In the genomic region with DNA sequence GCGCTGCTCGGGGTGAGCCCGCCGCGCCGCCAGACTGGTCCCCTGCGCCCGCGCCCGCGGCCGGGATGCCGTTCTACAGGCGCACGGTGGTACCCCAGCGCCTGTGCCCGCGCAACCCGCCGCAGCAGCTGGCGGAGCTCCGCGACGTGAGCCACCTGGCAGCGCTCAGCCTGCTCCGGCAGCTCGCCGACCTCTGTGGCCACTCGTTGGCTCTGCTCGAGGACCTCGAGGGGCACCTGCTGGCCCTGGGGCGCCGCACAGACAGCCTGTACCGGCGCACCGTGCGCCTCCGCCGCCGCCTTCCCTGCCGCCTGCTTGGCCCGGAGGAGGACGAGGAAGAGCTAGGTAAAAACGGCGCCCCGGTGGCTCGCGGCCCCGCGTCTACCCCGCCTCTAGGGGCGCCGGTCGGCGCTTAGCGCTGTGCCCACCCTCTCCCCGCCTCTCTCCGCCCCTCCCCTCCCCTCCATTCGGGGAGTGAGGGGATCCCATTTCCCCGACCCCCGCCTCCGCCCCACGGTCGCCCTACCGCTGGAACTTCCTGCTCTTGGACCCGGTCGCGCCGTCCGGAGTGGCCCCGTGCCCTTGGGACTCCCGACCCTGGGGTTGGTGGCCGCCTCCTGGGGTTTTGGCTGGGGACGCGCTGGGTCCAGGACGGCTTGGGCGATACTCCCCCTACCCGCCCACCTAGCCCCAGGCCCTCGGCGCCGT, we compare ENCODE assay signal across 8 cellular contexts. TPM values are rescaled to one million over a fixed set of nuclear protein-coding genes. Genes with fewer than 3 reads are reported as not detected.
A peak's percentile ranks its signal among the peaks of the same experiment; 100 is the strongest.
DNase-seq lines count a peak whose midpoint lies in the region; ATAC-seq, FAIRE-seq and TF ChIP-seq lines count a peak whose summit lies in the region.

No MANE protein-coding gene starts in this region.

- H3T11ph ChIP-seq in H9 (ENCODE audit: low read length) = no peak overlapping the region

- H3K79me1 ChIP-seq in H9 (ENCODE audit: insufficient read depth, low read depth, low read length, poor library complexity, severe bottlenecking) = peaks cover 2% of the 10 kb centered on the region

- intact Hi-C loops in thyroid gland (cut with DNase I) = no loop called here

- no peak overlapping the region for H3K27ac ChIP-seq in H9 (ENCODE audit: insufficient read length, low read depth, low read length)
- H3K27ac ChIP-seq in muscle layer of colon (ENCODE audit: low read depth, low read length) = peak overlapping the region; percentile 23
- peak overlapping the region in 2 of 3 donors; percentile 36 to 71 for H3K27ac ChIP-seq in thyroid gland

- peak; percentile 73 for ATAC-seq in WTC11

- no peak overlapping the region for H2AK5ac ChIP-seq in H9 (ENCODE audit: insufficient read length, low read length)

- peaks cover 68 to 72% of the 10 kb centered on the region in 2 experiments for H3K9me3 Mint-ChIP-seq in H9
- H3K9me3 Mint-ChIP-seq in WTC11 = no peaks in the 10 kb centered on the region

- H3K27me3 Mint-ChIP-seq in H9 (ENCODE audit: low read depth) = peaks cover 16% of the 10 kb centered on the region
- no peaks in the 10 kb centered on the region for H3K27me3 Mint-ChIP-seq in WTC11 (ENCODE audit: low read depth)

- H3K4me1 ChIP-seq in H9 (ENCODE audit: insufficient read depth, low read length) = peaks cover under 1% of the 10 kb centered on the region
- H3K4me1 ChIP-seq in muscle layer of colon (ENCODE audit: insufficient read depth, low read length) = no peaks in the 10 kb centered on the region
- H3K4me1 ChIP-seq in thyroid gland = no peaks in the 10 kb centered on the region

- WGBS in H9 (ENCODE audit: extremely low coverage, insufficient read length, low lambda C conversion rate) = no CpG with 5 or more reads among the region's 81 CpGs
- no CpG with 5 or more reads among the region's 81 CpGs for WGBS in thyroid gland, 2 donors

- CTCF ChIA-PET in WTC11 (lab: Charles Lee) = interaction anchor here (0.6 to 3.9 kb wide), 29 partner anchors 9 to 395 kb away, joined by 3 to 47 read pairs (median 4); partner anchors contain the start of genes ERCC6L and RTL5

- H3K9me3 ChIP-seq in H9 (ENCODE audit: control insufficient read depth, low read depth, low read length) (peaks cover 40% of the 10 kb centered on the region), muscle layer of colon (ENCODE audit: low read length) (no peaks in the 10 kb centered on the region), thyroid gland (no peaks in the 10 kb centered on the region)

- H3K4me1 Mint-ChIP-seq in H9 (peaks cover 15 to 29% of the 10 kb centered on the region in 2 experiments), WTC11 (peaks cover 48% of the 10 kb centered on the region)

- no peak overlapping the region for H4K91ac ChIP-seq in H9 (ENCODE audit: insufficient read length, low read depth, low read length)

- no peak overlapping the region for H3K27ac Mint-ChIP-seq in H9
- no peak overlapping the region for H3K27ac Mint-ChIP-seq in WTC11

- no peak overlapping the region for H4K8ac ChIP-seq in H9 (replicated peaks; ENCODE audit: insufficient read length, low read depth, low read length)

- H3K56ac ChIP-seq in H9 (ENCODE audit: insufficient read length, low read depth, low read length) = no peak overlapping the region

- no peak overlapping the region for H2BK15ac ChIP-seq in H9 (ENCODE audit: low read depth, low read length)

- TF ChIP-seq CTCF in H9 (conservative IDR thresholded peaks at IDR 0.05) (peak; percentile 69), WTC11 (IDR thresholded peaks at IDR 0.05) (no peak), thyroid gland (IDR thresholded peaks at IDR 0.05) (peak in 2 of 6 experiments; percentile 17 to 24), D721Med (IDR thresholded peaks at IDR 0.05; ENCODE audit: insufficient read depth, missing control alignments) (no peak)

- no peak overlapping the region for H2BK20ac ChIP-seq in H9 (ENCODE audit: low read depth, low read length, poor library complexity, severe bottlenecking)

- H3K4ac ChIP-seq in H9 (ENCODE audit: low read depth, low read length) = no peak overlapping the region

- peaks cover 6% of the 10 kb centered on the region; the same call in 1 of the 2 replicates for H3K79me2 ChIP-seq in H9 (ENCODE audit: insufficient read depth, low read length)

- no peak overlapping the region for H4K5ac ChIP-seq in H9 (ENCODE audit: insufficient read length, low read depth, low read length)

- H3K27me3 ChIP-seq in H9 (ENCODE audit: insufficient read depth, low read length) (no peaks in the 10 kb centered on the region), muscle layer of colon (ENCODE audit: control insufficient read depth in 1 of 2, insufficient read depth in 2 of 2, low read length in 2 of 2) (peaks cover 0 to 27% of the 10 kb centered on the region in 2 donors), thyroid gland (no peaks in the 10 kb centered on the region)

- DNase-seq in H9 (peak; percentile 64), WTC11 (ENCODE audit: low spot score) (peak; percentile 73), dermis blood vessel endothelial cell (peak; percentile 2), thyroid gland (peak; percentile 22 to 26), D721Med (ENCODE audit: insufficient read length, low spot score) (no peak), cortex of kidney (lab: John Stamatoyannopoulos, UW) (no peak), amniotic stem cell (lab: John Stamatoyannopoulos, UW) (no peak)

- peak overlapping the region; percentile 79 for H3K14ac ChIP-seq in H9 (ENCODE audit: insufficient read depth, low read length)

- H3K4me2 ChIP-seq in H9 (ENCODE audit: insufficient read depth, insufficient read length, low read length) = peak overlapping the region; percentile 86

- H2BK12ac ChIP-seq in H9 (ENCODE audit: insufficient read length, low read depth, low read length) = no peak overlapping the region

- no peak overlapping the region for H2BK120ac ChIP-seq in H9 (ENCODE audit: low read depth, low read length, poor library complexity, severe bottlenecking)

- POLR2A ChIA-PET in WTC11 (lab: Charles Lee) = interaction anchor here (0.6 to 2.8 kb wide), 14 partner anchors 8 to 220 kb away, joined by 3 to 24 read pairs (median 5); partner anchors contain the start of gene RTL5

- peak overlapping the region; percentile 68 for H3K18ac ChIP-seq in H9 (ENCODE audit: insufficient read length, low read depth, low read length)

- no peak overlapping the region for H2BK5ac ChIP-seq in H9 (ENCODE audit: insufficient read length, low read length)

- no peak for TF ChIP-seq POLR2A in thyroid gland (IDR thresholded peaks at IDR 0.05)

- H3K23me2 ChIP-seq in H9 (ENCODE audit: insufficient read length, low read depth, low read length, poor library complexity, severe bottlenecking) = peaks cover 6% of the 10 kb centered on the region

- H3K36me3 Mint-ChIP-seq in H9 (ENCODE audit: insufficient read depth in 1 of 3, low read depth in 3 of 3) (peaks cover 3 to 13% (median 11%) of the 10 kb centered on the region in 3 experiments), WTC11 (peaks cover 5% of the 10 kb centered on the region; the same call in 1 of the 2 replicates)

- H3K36me3 ChIP-seq in muscle layer of colon (ENCODE audit: insufficient read depth, low read length) (no peaks in the 10 kb centered on the region), thyroid gland (no peaks in the 10 kb centered on the region)

- peak overlapping the region; percentile 42 to 47 for H3K4me3 ChIP-seq in muscle layer of colon (ENCODE audit: low read depth in 1 of 2, low read length in 2 of 2)
- peak overlapping the region in 1 of 3 donors; percentile 41 for H3K4me3 ChIP-seq in thyroid gland (replicated peaks in 1 of 3)

- H3K4me3 Mint-ChIP-seq in H9 (peak overlapping the region; percentile 73 to 85), WTC11 (peak overlapping the region; percentile 73)

- no peak for FAIRE-seq in D721Med (lab: Jason Lieb, UNC)

- H3K9ac ChIP-seq in H9 (ENCODE audit: extremely low read depth, insufficient read length, low read length) (peak overlapping the region; percentile 33), muscle layer of colon (ENCODE audit: low read length) (no peak overlapping the region)

- no peak overlapping the region for H2AFZ ChIP-seq in H9 (ENCODE audit: low read length)

- no peaks in the 10 kb centered on the region for H4K20me1 ChIP-seq in H9 (ENCODE audit: control insufficient read depth, insufficient read depth, insufficient read length)

- H3K23ac ChIP-seq in H9 (ENCODE audit: insufficient read length, low read depth, low read length) = no peak overlapping the region

TF ChIP-seq in WTC11, 78 proteins besides CTCF, POLR2A, EP300 and RAD21:
- TF ChIP-seq FOXP1 (CRISPR knock-in tag; IDR thresholded peaks at IDR 0.05; ENCODE audit: borderline replicate concordance) = 0 out of 2 replicates have a peak, but pooled peaks have one; percentile 25
- TF ChIP-seq, protein P1, sequence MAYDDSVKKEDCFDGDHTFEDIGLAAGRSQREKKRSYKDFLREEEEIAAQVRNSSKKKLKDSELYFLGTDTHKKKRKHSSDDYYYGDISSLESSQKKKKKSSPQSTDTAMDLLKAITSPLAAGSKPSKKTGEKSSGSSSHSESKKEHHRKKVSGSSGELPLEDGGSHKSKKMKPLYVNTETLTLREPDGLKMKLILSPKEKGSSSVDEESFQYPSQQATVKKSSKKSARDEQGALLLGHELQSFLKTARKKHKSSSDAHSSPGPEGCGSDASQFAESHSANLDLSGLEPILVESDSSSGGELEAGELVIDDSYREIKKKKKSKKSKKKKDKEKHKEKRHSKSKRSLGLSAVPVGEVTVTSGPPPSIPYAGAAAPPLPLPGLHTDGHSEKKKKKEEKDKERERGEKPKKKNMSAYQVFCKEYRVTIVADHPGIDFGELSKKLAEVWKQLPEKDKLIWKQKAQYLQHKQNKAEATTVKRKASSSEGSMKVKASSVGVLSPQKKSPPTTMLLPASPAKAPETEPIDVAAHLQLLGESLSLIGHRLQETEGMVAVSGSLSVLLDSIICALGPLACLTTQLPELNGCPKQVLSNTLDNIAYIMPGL (CRISPR knock-in tag; IDR thresholded peaks at IDR 0.05) = peak; percentile 3; the same call in 1 of the 2 replicates
- TF ChIP-seq SOX15 (CRISPR knock-in tag; IDR thresholded peaks at IDR 0.05) = no peak
- peak; percentile 67; the same call in 1 of the 2 replicates for TF ChIP-seq ZNF232 (CRISPR knock-in tag; IDR thresholded peaks at IDR 0.05)
- TF ChIP-seq E2F5 (CRISPR knock-in tag; IDR thresholded peaks at IDR 0.05) = no peak; the same call in 1 of the 2 replicates
- no peak for TF ChIP-seq ZNF396 (CRISPR knock-in tag; IDR thresholded peaks at IDR 0.05; ENCODE audit: borderline replicate concordance)
- no peak for TF ChIP-seq SMAD3 (CRISPR knock-in tag; IDR thresholded peaks at IDR 0.05; ENCODE audit: borderline replicate concordance)

RNA-seq across cellular contexts. Expression of gene NHSL2, which starts 0.5 kb away (rescaled TPM):
- total RNA-seq in H9 (2021) = 5.7 and 6.4 TPM in 2 replicates
- 6.4 to 8.1 TPM (median 7.9 TPM) in 3 replicates for total RNA-seq in WTC11 (2021)
- 28.6 and 53.8 TPM in 2 replicates for total RNA-seq in dermis blood vessel endothelial cell
- total RNA-seq in thyroid gland = 10 to 100 TPM in 1 of 4 donors, 1 to 10 TPM in 3; 5.5 to 11.7 (median 7.2) TPM

Comparison
In these comparisons a context has a peak if more than half of its experiments do, and no peak if none do; other contexts are left out.
1. DNase-seq: peak in H9 (single experiment), WTC11 (single experiment), dermis blood vessel endothelial cell (single experiment) and thyroid gland (2 of 2); none in D721Med (single experiment), cortex of kidney (single experiment) and amniotic stem cell (single experiment).